ENCODE assay signal across 1 cellular context in the genomic region with DNA sequence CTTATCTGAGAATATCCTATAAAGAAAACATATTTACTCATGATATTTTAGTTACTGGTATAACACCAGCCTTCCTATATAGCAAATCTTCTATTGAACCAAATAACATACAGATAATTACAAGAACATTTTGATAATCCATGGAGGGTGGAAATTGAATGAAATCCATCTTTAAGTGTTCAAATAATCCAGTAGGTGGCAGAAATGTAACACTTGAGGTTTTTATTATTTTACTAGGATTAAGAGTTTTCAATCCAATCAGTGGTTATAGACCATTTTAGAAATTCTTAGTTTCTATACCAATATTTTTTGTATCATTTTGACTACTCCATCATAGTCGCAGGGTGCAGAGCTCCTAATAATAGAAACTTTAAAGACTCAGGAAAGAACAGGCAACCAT.
TF ChIP-seq lines count a peak whose summit lies in the region.

No MANE protein-coding gene starts in this region.

TF ChIP-seq in HCT116, 20 proteins besides CTCF, POLR2A, EP300 and RAD21 (continued from another document):
- TF ChIP-seq SP1 (IDR thresholded peaks at IDR 0.05; ENCODE audit: low read depth) (no peak), POLR2AphosphoS5 (IDR thresholded peaks at IDR 0.05; ENCODE audit: low read depth, low read length) (no peak)
